1 cellular context compared by ENCODE assay signal in the genomic region with DNA sequence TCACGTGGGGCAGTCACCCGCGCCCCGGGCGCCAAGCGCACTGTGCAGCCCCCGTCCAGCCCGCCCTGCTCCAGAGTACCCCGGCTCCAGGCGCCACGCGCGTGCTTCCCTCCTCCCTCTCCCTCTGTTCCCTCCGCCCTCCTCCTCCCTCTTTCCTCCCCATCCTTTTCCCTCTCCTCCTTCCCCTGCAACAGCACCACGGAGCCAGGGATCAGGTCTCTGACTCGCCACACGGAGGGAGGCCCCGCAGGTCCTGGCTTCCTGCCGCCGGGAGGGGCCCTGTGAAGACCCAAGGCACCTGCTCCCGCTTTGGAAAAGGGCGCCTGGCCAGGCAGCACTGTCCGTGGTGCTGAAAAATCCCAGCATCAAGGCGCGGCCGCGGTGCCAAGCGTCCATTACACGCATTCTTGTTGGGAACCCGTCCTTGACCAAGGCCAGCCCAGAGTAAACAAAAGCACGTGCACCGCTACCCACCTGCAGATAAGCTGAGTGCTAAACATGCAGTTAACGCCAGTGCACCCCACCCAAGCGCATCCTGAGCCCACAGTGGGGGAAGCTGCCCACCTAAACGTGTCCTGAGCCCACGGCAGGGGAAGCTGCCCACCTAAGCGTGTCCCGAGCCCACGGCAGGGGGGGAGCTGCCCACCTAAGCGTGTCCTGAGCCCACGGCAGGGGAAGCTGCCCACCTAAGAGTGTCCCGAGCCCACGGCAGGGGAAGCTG.
TF ChIP-seq lines count a peak whose summit lies in the region.

No MANE protein-coding gene starts in this region.

TF ChIP-seq in HepG2, 621 proteins besides CTCF, POLR2A, EP300 and RAD21 (continued from another document and continues in another):
- TF ChIP-seq, protein P1, sequence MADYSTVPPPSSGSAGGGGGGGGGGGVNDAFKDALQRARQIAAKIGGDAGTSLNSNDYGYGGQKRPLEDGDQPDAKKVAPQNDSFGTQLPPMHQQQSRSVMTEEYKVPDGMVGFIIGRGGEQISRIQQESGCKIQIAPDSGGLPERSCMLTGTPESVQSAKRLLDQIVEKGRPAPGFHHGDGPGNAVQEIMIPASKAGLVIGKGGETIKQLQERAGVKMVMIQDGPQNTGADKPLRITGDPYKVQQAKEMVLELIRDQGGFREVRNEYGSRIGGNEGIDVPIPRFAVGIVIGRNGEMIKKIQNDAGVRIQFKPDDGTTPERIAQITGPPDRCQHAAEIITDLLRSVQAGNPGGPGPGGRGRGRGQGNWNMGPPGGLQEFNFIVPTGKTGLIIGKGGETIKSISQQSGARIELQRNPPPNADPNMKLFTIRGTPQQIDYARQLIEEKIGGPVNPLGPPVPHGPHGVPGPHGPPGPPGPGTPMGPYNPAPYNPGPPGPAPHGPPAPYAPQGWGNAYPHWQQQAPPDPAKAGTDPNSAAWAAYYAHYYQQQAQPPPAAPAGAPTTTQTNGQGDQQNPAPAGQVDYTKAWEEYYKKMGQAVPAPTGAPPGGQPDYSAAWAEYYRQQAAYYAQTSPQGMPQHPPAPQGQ (CRISPR knock-in tag; IDR thresholded peaks at IDR 0.05; ENCODE audit: borderline replicate concordance): no peak
- TF ChIP-seq ZKSCAN1 (IDR thresholded peaks at IDR 0.05; ENCODE audit: low read length): no peak
- no peak; the same call in 1 of the 2 replicates for TF ChIP-seq ZNF431 (CRISPR knock-in tag; IDR thresholded peaks at IDR 0.05; ENCODE audit: borderline replicate concordance, low read depth)
- TF ChIP-seq GLI4 (CRISPR knock-in tag; IDR thresholded peaks at IDR 0.05; ENCODE audit: borderline replicate concordance): no peak
- TF ChIP-seq MIER3 (CRISPR knock-in tag; IDR thresholded peaks at IDR 0.05; ENCODE audit: borderline replicate concordance): no peak
- peak; percentile 74; the same call in 1 of the 2 replicates for TF ChIP-seq ZNF607 (CRISPR knock-in tag; IDR thresholded peaks at IDR 0.05; ENCODE audit: borderline replicate concordance)
- no peak; the same call in 1 of the 2 replicates for TF ChIP-seq ZNF350 (CRISPR knock-in tag; IDR thresholded peaks at IDR 0.05; ENCODE audit: borderline replicate concordance, low read depth)
- peak; percentile 57; the same call in 1 of the 2 replicates for TF ChIP-seq ZNF335 (CRISPR knock-in tag; IDR thresholded peaks at IDR 0.05)
- TF ChIP-seq SALL1 (CRISPR knock-in tag; IDR thresholded peaks at IDR 0.05): peak; percentile 95
- TF ChIP-seq YEATS4 (CRISPR knock-in tag; IDR thresholded peaks at IDR 0.05; ENCODE audit: borderline replicate concordance): no peak
- peak; percentile 95 for TF ChIP-seq ZNF773 (CRISPR knock-in tag; IDR thresholded peaks at IDR 0.05; ENCODE audit: borderline replicate concordance)
- TF ChIP-seq, protein P2, sequence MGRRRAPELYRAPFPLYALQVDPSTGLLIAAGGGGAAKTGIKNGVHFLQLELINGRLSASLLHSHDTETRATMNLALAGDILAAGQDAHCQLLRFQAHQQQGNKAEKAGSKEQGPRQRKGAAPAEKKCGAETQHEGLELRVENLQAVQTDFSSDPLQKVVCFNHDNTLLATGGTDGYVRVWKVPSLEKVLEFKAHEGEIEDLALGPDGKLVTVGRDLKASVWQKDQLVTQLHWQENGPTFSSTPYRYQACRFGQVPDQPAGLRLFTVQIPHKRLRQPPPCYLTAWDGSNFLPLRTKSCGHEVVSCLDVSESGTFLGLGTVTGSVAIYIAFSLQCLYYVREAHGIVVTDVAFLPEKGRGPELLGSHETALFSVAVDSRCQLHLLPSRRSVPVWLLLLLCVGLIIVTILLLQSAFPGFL (CRISPR knock-in tag; IDR thresholded peaks at IDR 0.05): no peak; the same call in 1 of the 2 replicates
- TF ChIP-seq POGZ (CRISPR knock-in tag; IDR thresholded peaks at IDR 0.05): no peak
- TF ChIP-seq, protein P3, sequence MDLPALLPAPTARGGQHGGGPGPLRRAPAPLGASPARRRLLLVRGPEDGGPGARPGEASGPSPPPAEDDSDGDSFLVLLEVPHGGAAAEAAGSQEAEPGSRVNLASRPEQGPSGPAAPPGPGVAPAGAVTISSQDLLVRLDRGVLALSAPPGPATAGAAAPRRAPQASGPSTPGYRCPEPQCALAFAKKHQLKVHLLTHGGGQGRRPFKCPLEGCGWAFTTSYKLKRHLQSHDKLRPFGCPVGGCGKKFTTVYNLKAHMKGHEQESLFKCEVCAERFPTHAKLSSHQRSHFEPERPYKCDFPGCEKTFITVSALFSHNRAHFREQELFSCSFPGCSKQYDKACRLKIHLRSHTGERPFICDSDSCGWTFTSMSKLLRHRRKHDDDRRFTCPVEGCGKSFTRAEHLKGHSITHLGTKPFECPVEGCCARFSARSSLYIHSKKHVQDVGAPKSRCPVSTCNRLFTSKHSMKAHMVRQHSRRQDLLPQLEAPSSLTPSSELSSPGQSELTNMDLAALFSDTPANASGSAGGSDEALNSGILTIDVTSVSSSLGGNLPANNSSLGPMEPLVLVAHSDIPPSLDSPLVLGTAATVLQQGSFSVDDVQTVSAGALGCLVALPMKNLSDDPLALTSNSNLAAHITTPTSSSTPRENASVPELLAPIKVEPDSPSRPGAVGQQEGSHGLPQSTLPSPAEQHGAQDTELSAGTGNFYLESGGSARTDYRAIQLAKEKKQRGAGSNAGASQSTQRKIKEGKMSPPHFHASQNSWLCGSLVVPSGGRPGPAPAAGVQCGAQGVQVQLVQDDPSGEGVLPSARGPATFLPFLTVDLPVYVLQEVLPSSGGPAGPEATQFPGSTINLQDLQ (CRISPR knock-in tag; IDR thresholded peaks at IDR 0.05): peak; percentile 54; the same call in 1 of the 2 replicates
- TF ChIP-seq ZNF460 (CRISPR knock-in tag; IDR thresholded peaks at IDR 0.05; ENCODE audit: borderline replicate concordance): no peak
- TF ChIP-seq ZNF207 (IDR thresholded peaks at IDR 0.05; ENCODE audit: borderline replicate concordance): no peak
- TF ChIP-seq, protein P4, sequence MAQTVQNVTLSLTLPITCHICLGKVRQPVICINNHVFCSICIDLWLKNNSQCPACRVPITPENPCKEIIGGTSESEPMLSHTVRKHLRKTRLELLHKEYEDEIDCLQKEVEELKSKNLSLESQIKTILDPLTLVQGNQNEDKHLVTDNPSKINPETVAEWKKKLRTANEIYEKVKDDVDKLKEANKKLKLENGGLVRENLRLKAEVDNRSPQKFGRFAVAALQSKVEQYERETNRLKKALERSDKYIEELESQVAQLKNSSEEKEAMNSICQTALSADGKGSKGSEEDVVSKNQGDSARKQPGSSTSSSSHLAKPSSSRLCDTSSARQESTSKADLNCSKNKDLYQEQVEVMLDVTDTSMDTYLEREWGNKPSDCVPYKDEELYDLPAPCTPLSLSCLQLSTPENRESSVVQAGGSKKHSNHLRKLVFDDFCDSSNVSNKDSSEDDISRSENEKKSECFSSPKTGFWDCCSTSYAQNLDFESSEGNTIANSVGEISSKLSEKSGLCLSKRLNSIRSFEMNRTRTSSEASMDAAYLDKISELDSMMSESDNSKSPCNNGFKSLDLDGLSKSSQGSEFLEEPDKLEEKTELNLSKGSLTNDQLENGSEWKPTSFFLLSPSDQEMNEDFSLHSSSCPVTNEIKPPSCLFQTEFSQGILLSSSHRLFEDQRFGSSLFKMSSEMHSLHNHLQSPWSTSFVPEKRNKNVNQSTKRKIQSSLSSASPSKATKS (CRISPR knock-in tag; IDR thresholded peaks at IDR 0.05): no peak
- TF ChIP-seq, protein P5, sequence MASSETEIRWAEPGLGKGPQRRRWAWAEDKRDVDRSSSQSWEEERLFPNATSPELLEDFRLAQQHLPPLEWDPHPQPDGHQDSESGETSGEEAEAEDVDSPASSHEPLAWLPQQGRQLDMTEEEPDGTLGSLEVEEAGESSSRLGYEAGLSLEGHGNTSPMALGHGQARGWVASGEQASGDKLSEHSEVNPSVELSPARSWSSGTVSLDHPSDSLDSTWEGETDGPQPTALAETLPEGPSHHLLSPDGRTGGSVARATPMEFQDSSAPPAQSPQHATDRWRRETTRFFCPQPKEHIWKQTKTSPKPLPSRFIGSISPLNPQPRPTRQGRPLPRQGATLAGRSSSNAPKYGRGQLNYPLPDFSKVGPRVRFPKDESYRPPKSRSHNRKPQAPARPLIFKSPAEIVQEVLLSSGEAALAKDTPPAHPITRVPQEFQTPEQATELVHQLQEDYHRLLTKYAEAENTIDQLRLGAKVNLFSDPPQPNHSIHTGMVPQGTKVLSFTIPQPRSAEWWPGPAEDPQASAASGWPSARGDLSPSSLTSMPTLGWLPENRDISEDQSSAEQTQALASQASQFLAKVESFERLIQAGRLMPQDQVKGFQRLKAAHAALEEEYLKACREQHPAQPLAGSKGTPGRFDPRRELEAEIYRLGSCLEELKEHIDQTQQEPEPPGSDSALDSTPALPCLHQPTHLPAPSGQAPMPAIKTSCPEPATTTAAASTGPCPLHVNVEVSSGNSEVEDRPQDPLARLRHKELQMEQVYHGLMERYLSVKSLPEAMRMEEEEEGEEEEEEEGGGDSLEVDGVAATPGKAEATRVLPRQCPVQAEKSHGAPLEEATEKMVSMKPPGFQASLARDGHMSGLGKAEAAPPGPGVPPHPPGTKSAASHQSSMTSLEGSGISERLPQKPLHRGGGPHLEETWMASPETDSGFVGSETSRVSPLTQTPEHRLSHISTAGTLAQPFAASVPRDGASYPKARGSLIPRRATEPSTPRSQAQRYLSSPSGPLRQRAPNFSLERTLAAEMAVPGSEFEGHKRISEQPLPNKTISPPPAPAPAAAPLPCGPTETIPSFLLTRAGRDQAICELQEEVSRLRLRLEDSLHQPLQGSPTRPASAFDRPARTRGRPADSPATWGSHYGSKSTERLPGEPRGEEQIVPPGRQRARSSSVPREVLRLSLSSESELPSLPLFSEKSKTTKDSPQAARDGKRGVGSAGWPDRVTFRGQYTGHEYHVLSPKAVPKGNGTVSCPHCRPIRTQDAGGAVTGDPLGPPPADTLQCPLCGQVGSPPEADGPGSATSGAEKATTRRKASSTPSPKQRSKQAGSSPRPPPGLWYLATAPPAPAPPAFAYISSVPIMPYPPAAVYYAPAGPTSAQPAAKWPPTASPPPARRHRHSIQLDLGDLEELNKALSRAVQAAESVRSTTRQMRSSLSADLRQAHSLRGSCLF (CRISPR knock-in tag; IDR thresholded peaks at IDR 0.05; ENCODE audit: borderline replicate concordance): 0 out of 2 replicates have a peak, but pooled peaks have one; percentile 75
- TF ChIP-seq, protein P6, sequence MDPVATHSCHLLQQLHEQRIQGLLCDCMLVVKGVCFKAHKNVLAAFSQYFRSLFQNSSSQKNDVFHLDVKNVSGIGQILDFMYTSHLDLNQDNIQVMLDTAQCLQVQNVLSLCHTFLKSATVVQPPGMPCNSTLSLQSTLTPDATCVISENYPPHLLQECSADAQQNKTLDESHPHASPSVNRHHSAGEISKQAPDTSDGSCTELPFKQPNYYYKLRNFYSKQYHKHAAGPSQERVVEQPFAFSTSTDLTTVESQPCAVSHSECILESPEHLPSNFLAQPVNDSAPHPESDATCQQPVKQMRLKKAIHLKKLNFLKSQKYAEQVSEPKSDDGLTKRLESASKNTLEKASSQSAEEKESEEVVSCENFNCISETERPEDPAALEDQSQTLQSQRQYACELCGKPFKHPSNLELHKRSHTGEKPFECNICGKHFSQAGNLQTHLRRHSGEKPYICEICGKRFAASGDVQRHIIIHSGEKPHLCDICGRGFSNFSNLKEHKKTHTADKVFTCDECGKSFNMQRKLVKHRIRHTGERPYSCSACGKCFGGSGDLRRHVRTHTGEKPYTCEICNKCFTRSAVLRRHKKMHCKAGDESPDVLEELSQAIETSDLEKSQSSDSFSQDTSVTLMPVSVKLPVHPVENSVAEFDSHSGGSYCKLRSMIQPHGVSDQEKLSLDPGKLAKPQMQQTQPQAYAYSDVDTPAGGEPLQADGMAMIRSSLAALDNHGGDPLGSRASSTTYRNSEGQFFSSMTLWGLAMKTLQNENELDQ (CRISPR knock-in tag; IDR thresholded peaks at IDR 0.05; ENCODE audit: borderline replicate concordance): peak; percentile 89; the same call in 1 of the 2 replicates
- TF ChIP-seq, protein P7, sequence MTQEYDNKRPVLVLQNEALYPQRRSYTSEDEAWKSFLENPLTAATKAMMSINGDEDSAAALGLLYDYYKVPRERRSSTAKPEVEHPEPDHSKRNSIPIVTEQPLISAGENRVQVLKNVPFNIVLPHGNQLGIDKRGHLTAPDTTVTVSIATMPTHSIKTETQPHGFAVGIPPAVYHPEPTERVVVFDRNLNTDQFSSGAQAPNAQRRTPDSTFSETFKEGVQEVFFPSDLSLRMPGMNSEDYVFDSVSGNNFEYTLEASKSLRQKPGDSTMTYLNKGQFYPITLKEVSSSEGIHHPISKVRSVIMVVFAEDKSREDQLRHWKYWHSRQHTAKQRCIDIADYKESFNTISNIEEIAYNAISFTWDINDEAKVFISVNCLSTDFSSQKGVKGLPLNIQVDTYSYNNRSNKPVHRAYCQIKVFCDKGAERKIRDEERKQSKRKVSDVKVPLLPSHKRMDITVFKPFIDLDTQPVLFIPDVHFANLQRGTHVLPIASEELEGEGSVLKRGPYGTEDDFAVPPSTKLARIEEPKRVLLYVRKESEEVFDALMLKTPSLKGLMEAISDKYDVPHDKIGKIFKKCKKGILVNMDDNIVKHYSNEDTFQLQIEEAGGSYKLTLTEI (CRISPR knock-in tag; conservative IDR thresholded peaks at IDR 0.05): no peak
- TF ChIP-seq NFATC3 (CRISPR knock-in tag; IDR thresholded peaks at IDR 0.05): no peak
- TF ChIP-seq, protein P8, sequence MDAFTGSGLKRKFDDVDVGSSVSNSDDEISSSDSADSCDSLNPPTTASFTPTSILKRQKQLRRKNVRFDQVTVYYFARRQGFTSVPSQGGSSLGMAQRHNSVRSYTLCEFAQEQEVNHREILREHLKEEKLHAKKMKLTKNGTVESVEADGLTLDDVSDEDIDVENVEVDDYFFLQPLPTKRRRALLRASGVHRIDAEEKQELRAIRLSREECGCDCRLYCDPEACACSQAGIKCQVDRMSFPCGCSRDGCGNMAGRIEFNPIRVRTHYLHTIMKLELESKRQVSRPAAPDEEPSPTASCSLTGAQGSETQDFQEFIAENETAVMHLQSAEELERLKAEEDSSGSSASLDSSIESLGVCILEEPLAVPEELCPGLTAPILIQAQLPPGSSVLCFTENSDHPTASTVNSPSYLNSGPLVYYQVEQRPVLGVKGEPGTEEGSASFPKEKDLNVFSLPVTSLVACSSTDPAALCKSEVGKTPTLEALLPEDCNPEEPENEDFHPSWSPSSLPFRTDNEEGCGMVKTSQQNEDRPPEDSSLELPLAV (CRISPR knock-in tag; conservative IDR thresholded peaks at IDR 0.05; ENCODE audit: low read depth): no peak
- TF ChIP-seq, protein P9, sequence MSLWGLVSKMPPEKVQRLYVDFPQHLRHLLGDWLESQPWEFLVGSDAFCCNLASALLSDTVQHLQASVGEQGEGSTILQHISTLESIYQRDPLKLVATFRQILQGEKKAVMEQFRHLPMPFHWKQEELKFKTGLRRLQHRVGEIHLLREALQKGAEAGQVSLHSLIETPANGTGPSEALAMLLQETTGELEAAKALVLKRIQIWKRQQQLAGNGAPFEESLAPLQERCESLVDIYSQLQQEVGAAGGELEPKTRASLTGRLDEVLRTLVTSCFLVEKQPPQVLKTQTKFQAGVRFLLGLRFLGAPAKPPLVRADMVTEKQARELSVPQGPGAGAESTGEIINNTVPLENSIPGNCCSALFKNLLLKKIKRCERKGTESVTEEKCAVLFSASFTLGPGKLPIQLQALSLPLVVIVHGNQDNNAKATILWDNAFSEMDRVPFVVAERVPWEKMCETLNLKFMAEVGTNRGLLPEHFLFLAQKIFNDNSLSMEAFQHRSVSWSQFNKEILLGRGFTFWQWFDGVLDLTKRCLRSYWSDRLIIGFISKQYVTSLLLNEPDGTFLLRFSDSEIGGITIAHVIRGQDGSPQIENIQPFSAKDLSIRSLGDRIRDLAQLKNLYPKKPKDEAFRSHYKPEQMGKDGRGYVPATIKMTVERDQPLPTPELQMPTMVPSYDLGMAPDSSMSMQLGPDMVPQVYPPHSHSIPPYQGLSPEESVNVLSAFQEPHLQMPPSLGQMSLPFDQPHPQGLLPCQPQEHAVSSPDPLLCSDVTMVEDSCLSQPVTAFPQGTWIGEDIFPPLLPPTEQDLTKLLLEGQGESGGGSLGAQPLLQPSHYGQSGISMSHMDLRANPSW (CRISPR knock-in tag; IDR thresholded peaks at IDR 0.05; ENCODE audit: borderline replicate concordance): no peak
- TF ChIP-seq RBM39 (IDR thresholded peaks at IDR 0.05; ENCODE audit: low read depth, low read length, poor library complexity, severe bottlenecking): no peak
